Comparison of ENCODE assay signal across 27 cellular contexts in the genomic region with DNA sequence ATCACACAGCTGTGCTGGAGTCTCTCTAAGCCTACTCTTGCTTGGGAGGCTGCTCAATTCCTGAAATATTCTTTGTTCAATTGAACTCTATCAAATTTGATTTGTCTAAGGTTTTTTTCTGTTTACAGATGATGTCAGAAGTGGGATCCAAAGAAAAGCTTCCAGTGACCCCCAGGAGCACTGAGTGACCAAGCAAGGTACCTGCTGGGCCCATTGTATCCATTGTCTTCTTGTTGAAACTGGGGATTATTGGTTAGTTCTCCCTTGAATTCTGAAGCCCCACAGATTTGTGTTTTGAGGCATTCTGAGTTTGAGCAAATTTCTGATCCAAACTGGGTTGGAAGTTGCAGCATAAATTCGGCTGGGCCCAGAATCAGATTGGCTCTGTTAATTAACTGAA.
"Had no signal": no experiment of that assay in that cellular context is flagged by ENCODE, and none has a peak within 500 bp of the region (broad histone marks: within the 10 kb centered on the region; RNA-seq: fewer than 3 reads in every experiment).

No MANE protein-coding gene starts in this region.

- H3K9me3 ChIP-seq: heart right ventricle, stomach, thyroid gland, upper lobe of right lung had no signal

- H3K4me1 ChIP-seq: foreskin keratinocyte had no signal

- H3K27me3 Mint-ChIP-seq: activated CD8-positive, alpha-beta T cell treated with anti-CD3 and anti-CD28 coated beads for 36 hours; activated naive CD4-positive, alpha-beta T cell treated with anti-CD3 and anti-CD28 coated beads, Interleukin-2, amount 50 U/mL, for 24 hours; activated naive CD8-positive, alpha-beta T cell treated with anti-CD3 and anti-CD28 coated beads, Interleukin-2, amount 50 U/mL, for 24 hours; effector memory CD8-positive, alpha-beta T cell; stimulated activated naive B cell treated with anti-CD40 and anti-IgM and Interleukin-4, amounts not matched to agents 10 μg/mL and 1 μg/mL and 100 μg/mL, for 72 hours had no signal

- H3K36me3 ChIP-seq: heart right ventricle, right atrium auricular region, stomach, thyroid gland, upper lobe of right lung had no signal

- H3K27ac Mint-ChIP-seq: activated CD8-positive, alpha-beta T cell treated with anti-CD3 and anti-CD28 coated beads for 36 hours; activated naive CD4-positive, alpha-beta T cell treated with anti-CD3 and anti-CD28 coated beads, Interleukin-2, amount 50 U/mL, for 24 hours; activated naive CD8-positive, alpha-beta T cell treated with anti-CD3 and anti-CD28 coated beads, Interleukin-2, amount 50 U/mL, for 24 hours; activated T-helper 2 cell treated with anti-CD3 and anti-CD28 coated beads, Interferon-gamma antibody, Interleukin-2, Interleukin-4, amounts not matched to agents 10 μg/mL and 5 μg/mL and 100 μg/mL, durations not matched to agents 14 hours and 24 hours and 36 hours; effector memory CD8-positive, alpha-beta T cell; naive thymus-derived CD8-positive, alpha-beta T cell; stimulated activated naive B cell treated with anti-CD40 and anti-IgM and Interleukin-4, amounts not matched to agents 10 μg/mL and 1 μg/mL and 100 μg/mL, for 72 hours; T-helper 1 cell treated with Interleukin-12 subunit alpha and Interleukin-12 subunit beta and Interleukin-4 antibody, amounts not matched to agents 30 μg/mL and 1 μg/mL, for 36 hours had no signal

- H3K4me3 ChIP-seq: heart right ventricle, right atrium auricular region, stomach, thyroid gland, upper lobe of right lung had no signal

- H3K4me1 Mint-ChIP-seq: activated naive CD4-positive, alpha-beta T cell treated with anti-CD3 and anti-CD28 coated beads, Interleukin-2, amount 50 U/mL, for 24 hours; naive thymus-derived CD8-positive, alpha-beta T cell; neural crest cell had no signal

- H3K36me3 Mint-ChIP-seq: activated naive CD4-positive, alpha-beta T cell treated with anti-CD3 and anti-CD28 coated beads, Interleukin-2, amount 50 U/mL, for 24 hours; naive thymus-derived CD8-positive, alpha-beta T cell; stimulated activated naive B cell treated with anti-CD40 and anti-IgM and Interleukin-4, amounts not matched to agents 10 μg/mL and 1 μg/mL and 100 μg/mL, for 72 hours had no signal

- DNase-seq: activated CD4-positive, alpha-beta T cell treated with anti-CD3 and anti-CD28 coated beads for 1 hour; activated CD4-positive, alpha-beta T cell treated with anti-CD3 and anti-CD28 coated beads, Interleukin-2, amount 50 U/mL, for 1 hour; activated CD8-positive, alpha-beta T cell treated with anti-CD3 and anti-CD28 coated beads for 36 hours; activated naive CD8-positive, alpha-beta T cell treated with anti-CD3 and anti-CD28 coated beads, Interleukin-2, amount 50 U/mL, for 24 hours; activated T-cell treated with anti-CD3 and anti-CD28 coated beads, Interleukin-2, amount 50 U/mL, for 48 hours; amygdala; caudate nucleus; cortex of kidney; effector memory CD8-positive, alpha-beta T cell; foreskin keratinocyte; heart right ventricle; naive thymus-derived CD8-positive, alpha-beta T cell; occipital lobe; stimulated activated CD4-positive, alpha-beta T cell treated with anti-CD3 and anti-CD28 coated beads, Interleukin-15, amount 100 ng/mL, for 24 hours; stimulated activated CD4-positive, alpha-beta T cell treated with anti-CD3 and anti-CD28 coated beads, Interleukin-2, amount 100 ng/mL, for 24 hours; stimulated activated naive B cell treated with anti-CD40 and anti-IgM and Interleukin-4, amounts not matched to agents 10 μg/mL and 1 μg/mL and 100 μg/mL, for 72 hours; stomach; T1000; thyroid gland; upper lobe of right lung had no signal

- FAIRE-seq: endothelial cell of umbilical vein, keratinocyte had no signal

- H3K27ac ChIP-seq: foreskin keratinocyte, heart right ventricle, right atrium auricular region, stomach, thyroid gland, upper lobe of right lung had no signal

- H3K27me3 ChIP-seq: foreskin keratinocyte, heart right ventricle, right atrium auricular region, stomach, thyroid gland, upper lobe of right lung had no signal

- H3K4me3 Mint-ChIP-seq: activated CD8-positive, alpha-beta T cell treated with anti-CD3 and anti-CD28 coated beads for 36 hours; activated naive CD4-positive, alpha-beta T cell treated with anti-CD3 and anti-CD28 coated beads, Interleukin-2, amount 50 U/mL, for 24 hours; activated naive CD8-positive, alpha-beta T cell treated with anti-CD3 and anti-CD28 coated beads, Interleukin-2, amount 50 U/mL, for 24 hours; effector memory CD8-positive, alpha-beta T cell; naive thymus-derived CD8-positive, alpha-beta T cell; neural crest cell; stimulated activated naive B cell treated with anti-CD40 and anti-IgM and Interleukin-4, amounts not matched to agents 10 μg/mL and 1 μg/mL and 100 μg/mL, for 72 hours; T-helper 1 cell treated with Interleukin-12 subunit alpha and Interleukin-12 subunit beta and Interleukin-4 antibody, amounts not matched to agents 30 μg/mL and 1 μg/mL, for 36 hours had no signal
